Comparison of ENCODE assay signal across 8 cellular contexts in genomic region chr1:46747683-46748288, GRCh38. TPM values are rescaled to one million over a fixed set of nuclear protein-coding genes. Genes with fewer than 3 reads are reported as not detected.
A peak's percentile ranks its signal among the peaks of the same experiment; 100 is the strongest.
DNase-seq lines count a peak whose midpoint lies in the region; ATAC-seq, FAIRE-seq and TF ChIP-seq lines count a peak whose summit lies in the region.

No MANE protein-coding gene starts in this region.

- no peaks in the 10 kb centered on the region for H3K9me3 Mint-ChIP-seq in CD8-positive, alpha-beta T cell

- H3K27ac ChIP-seq in PC-3 (ENCODE audit: low read length), result no peak overlapping the region
- no peak overlapping the region for H3K27ac ChIP-seq in endothelial cell of umbilical vein (ENCODE audit: insufficient read depth, low read depth, low read length)
- H3K27ac ChIP-seq in CD8-positive, alpha-beta T cell (ENCODE audit: low read depth, low read length), result no peak overlapping the region

- ATAC-seq in PC-3, result peak; percentile 99
- ATAC-seq in GM18861 (IDR thresholded peaks at IDR 0.05; ENCODE audit: unreplicated experiment), result no peak
- ATAC-seq in HG02885 (IDR thresholded peaks at IDR 0.05; ENCODE audit: poor library complexity, unreplicated experiment), result no peak
- no peak for ATAC-seq in CD8-positive, alpha-beta T cell

- no peaks in the 10 kb centered on the region for H3K9me2 ChIP-seq in PC-3 (replicated peaks; ENCODE audit: low read length)

- POLR2A ChIA-PET in PC-3 (lab: Charles Lee; ENCODE audit: unreplicated experiment), result no interaction called here
- POLR2A ChIA-PET in endothelial cell of umbilical vein (lab: Charles Lee), result no interaction called here
- POLR2A ChIA-PET in CD8-positive, alpha-beta T cell (lab: Charles Lee), result no interaction called here

- TF ChIP-seq POLR2A in endothelial cell of umbilical vein (IDR thresholded peaks at IDR 0.05; ENCODE audit: low read depth, low read length), result no peak

- no peaks in the 10 kb centered on the region for H3K4me1 Mint-ChIP-seq in CD8-positive, alpha-beta T cell (ENCODE audit: low read depth)

- H3K4me2 ChIP-seq in PC-3 (ENCODE audit: low read length) (no peak overlapping the region), endothelial cell of umbilical vein (ENCODE audit: insufficient read depth, low read length) (no peak overlapping the region)

- H3F3A ChIP-seq in PC-3 (ENCODE audit: low read length, unreplicated experiment), result no peaks in the 10 kb centered on the region

- peak; percentile 71 for FAIRE-seq in endothelial cell of umbilical vein (lab: Jason Lieb, UNC)

- H3K4me1 ChIP-seq in PC-3 (ENCODE audit: insufficient read depth, low read length) (peaks cover 19% of the 10 kb centered on the region), endothelial cell of umbilical vein (ENCODE audit: control insufficient read depth, extremely low read depth, insufficient read depth, low read length) (peaks cover 6% of the 10 kb centered on the region)
- H3K4me1 ChIP-seq in CD8-positive, alpha-beta T cell (ENCODE audit: insufficient read depth, low read length), result no peaks in the 10 kb centered on the region

- H3K4me3 ChIP-seq in PC-3 (ENCODE audit: low read length) (no peak overlapping the region), endothelial cell of umbilical vein (replicated peaks in 1 of 3; ENCODE audit: insufficient read depth in 1 of 3, low read depth in 1 of 3, low read length in 3 of 3) (no peak overlapping the region)
- no peak overlapping the region for H3K4me3 ChIP-seq in CD8-positive, alpha-beta T cell (ENCODE audit: low read depth, low read length)

- no peak overlapping the region for H2AFZ ChIP-seq in PC-3 (ENCODE audit: low read length)
- H2AFZ ChIP-seq in endothelial cell of umbilical vein (ENCODE audit: low read depth, low read length), result no peak overlapping the region

- H3K27me3 ChIP-seq in PC-3 (ENCODE audit: low read length) (peaks cover 16% of the 10 kb centered on the region), endothelial cell of umbilical vein (ENCODE audit: control insufficient read depth in 2 of 2, insufficient read depth in 2 of 2, low read length in 2 of 2) (peaks cover 12 to 18% of the 10 kb centered on the region in 2 experiments)
- no peaks in the 10 kb centered on the region for H3K27me3 ChIP-seq in CD8-positive, alpha-beta T cell (ENCODE audit: insufficient read depth, low read length)

- H3K4me3 Mint-ChIP-seq in CD8-positive, alpha-beta T cell, result no peak overlapping the region

- H4K20me1 ChIP-seq in PC-3 (ENCODE audit: low read length), result no peaks in the 10 kb centered on the region
- H4K20me1 ChIP-seq in endothelial cell of umbilical vein (replicated peaks; ENCODE audit: control insufficient read depth, extremely low read depth, insufficient read depth, low read length), result no peaks in the 10 kb centered on the region

- H3K9me1 ChIP-seq in endothelial cell of umbilical vein (replicated peaks; ENCODE audit: control insufficient read depth, extremely low read depth, insufficient read depth, low read length), result no peaks in the 10 kb centered on the region

- peak; percentile 72 for DNase-seq in D341Med (ENCODE audit: low spot score)
- peak; percentile 19 for DNase-seq in HuH-7.5 (ENCODE audit: low spot score)
- peak; percentile 78 for DNase-seq in PC-3
- DNase-seq in endothelial cell of umbilical vein (ENCODE audit: low read depth, low spot score), result peak; percentile 63
- peak; percentile 58 for DNase-seq in mucosa of gallbladder (ENCODE audit: low spot score)
- no peak for DNase-seq in CD8-positive, alpha-beta T cell

- dilution Hi-C loops in endothelial cell of umbilical vein (cut with MboI; ENCODE audit: extremely low pct_ligation_motif_present, low sequenced_read_pairs), result no loop called here

- peaks cover 37% of the 10 kb centered on the region for H3K27me3 Mint-ChIP-seq in CD8-positive, alpha-beta T cell (ENCODE audit: low read depth)

- CTCF ChIA-PET in PC-3 (lab: Charles Lee), result interaction anchor here (1.1 kb wide), 1 partner anchor 10 kb away, joined by 3 read pairs; no protein-coding TSS in a partner anchor
- CTCF ChIA-PET in endothelial cell of umbilical vein (lab: Charles Lee), result interaction anchor here (0.6 to 2.1 kb wide), 14 partner anchors 10 to 431 kb away, joined by 3 to 16 read pairs (median 4); no protein-coding TSS in a partner anchor
- CTCF ChIA-PET in CD8-positive, alpha-beta T cell (lab: Charles Lee), result interaction anchor here (1.3 kb wide), 1 partner anchor 10 kb away, joined by 4 read pairs; no protein-coding TSS in a partner anchor

- intact Hi-C loops in PC-3 (cut with micrococcal nuclease), result loop anchor here (1.0 to 10.0 kb wide), 3 partner anchors 243 to 428 kb away; no protein-coding TSS in a partner anchor
- intact Hi-C loops in endothelial cell of umbilical vein (cut with micrococcal nuclease), result loop anchor here (2.0 to 5.0 kb wide), 2 partner anchors 243 to 425 kb away; no protein-coding TSS in a partner anchor
- intact Hi-C loops in CD8-positive, alpha-beta T cell (cut with DNase I, micrococcal nuclease), result no loop called here

- H3K79me2 ChIP-seq in PC-3 (ENCODE audit: low read length), result no peaks in the 10 kb centered on the region
- no peaks in the 10 kb centered on the region for H3K79me2 ChIP-seq in endothelial cell of umbilical vein (ENCODE audit: control insufficient read depth, insufficient read depth, low read length)

- H3K9me3 ChIP-seq in PC-3 (ENCODE audit: low read length) (no peaks in the 10 kb centered on the region), endothelial cell of umbilical vein (replicated peaks; ENCODE audit: control insufficient read depth, insufficient read depth, low read length) (no peaks in the 10 kb centered on the region)
- H3K9me3 ChIP-seq in CD8-positive, alpha-beta T cell (ENCODE audit: low read length), result no peaks in the 10 kb centered on the region

- no peaks in the 10 kb centered on the region for H3K36me3 Mint-ChIP-seq in CD8-positive, alpha-beta T cell

- H3K9ac ChIP-seq in PC-3 (ENCODE audit: low read length) (no peak overlapping the region), endothelial cell of umbilical vein (replicated peaks; ENCODE audit: extremely low read depth, insufficient read depth, low read length) (no peak overlapping the region)

- no peak overlapping the region for H3K27ac Mint-ChIP-seq in CD8-positive, alpha-beta T cell

- H3K36me3 ChIP-seq in PC-3 (ENCODE audit: low read depth, low read length) (no peaks in the 10 kb centered on the region), endothelial cell of umbilical vein (ENCODE audit: control insufficient read depth in 2 of 2, extremely low read depth in 1 of 2, insufficient read depth in 2 of 2, low read length in 2 of 2) (no peaks in the 10 kb centered on the region)
- H3K36me3 ChIP-seq in CD8-positive, alpha-beta T cell (ENCODE audit: insufficient read depth, low read length), result no peaks in the 10 kb centered on the region

- no TSS peak for BruUV-seq in PC-3 (replicated peaks; lab: Mats Ljungman, UMichigan)
- BruUV-seq in endothelial cell of umbilical vein (replicated peaks; lab: Mats Ljungman, UMichigan), result no TSS peak

- TF ChIP-seq CTCF in PC-3 (conservative IDR thresholded peaks at IDR 0.05; ENCODE audit: low read depth, low read length) (peak; percentile 84), endothelial cell of umbilical vein (IDR thresholded peaks at IDR 0.05; ENCODE audit: extremely low read depth in 1 of 2, insufficient read depth in 1 of 2, low read depth in 1 of 2, low read length in 2 of 2) (peak; percentile 49 to 73)
- no peak for TF ChIP-seq CTCF in CD8-positive, alpha-beta T cell (IDR thresholded peaks at IDR 0.05)

TF ChIP-seq in endothelial cell of umbilical vein, 7 proteins besides CTCF, POLR2A, EP300 and RAD21:
- no peak for TF ChIP-seq MAX (IDR thresholded peaks at IDR 0.05; ENCODE audit: insufficient read depth, insufficient read length)
- no peak for TF ChIP-seq FOS (IDR thresholded peaks at IDR 0.05; ENCODE audit: borderline replicate concordance, insufficient read depth, low read length)
- TF ChIP-seq POLR2AphosphoS5 (IDR thresholded peaks at IDR 0.05; ENCODE audit: insufficient read depth, low read depth, low read length), result no peak
- TF ChIP-seq MYC (IDR thresholded peaks at IDR 0.05; ENCODE audit: low read depth, low read length), result no peak
- TF ChIP-seq GATA2 (IDR thresholded peaks at IDR 0.05; ENCODE audit: insufficient read depth, insufficient read length, low read depth, low read length), result no peak
- no peak for TF ChIP-seq EZH2 (IDR thresholded peaks at IDR 0.05; ENCODE audit: borderline replicate concordance, low read depth, low read length, severe bottlenecking)
- TF ChIP-seq JUN (IDR thresholded peaks at IDR 0.05; ENCODE audit: borderline replicate concordance, insufficient read depth, insufficient read length, low read depth), result no peak

RNA-seq across cellular contexts. Expression of gene EFCAB14, which starts 28.9 kb away (rescaled TPM):
- total RNA-seq in PC-3 (2014; rRNA removed), result 45.7 and 52.3 TPM in 2 replicates
- 81.7 and 81.9 TPM in 2 replicates for total RNA-seq in endothelial cell of umbilical vein
- polyA plus RNA-seq in endothelial cell of umbilical vein, result 28.7 and 30.0 TPM in 2 replicates
- 31.2 and 35.1 TPM in 2 replicates for polyA plus RNA-seq in endothelial cell of umbilical vein (2011; cell fraction: cytosol; rRNA removed)
- 34.6 and 41.2 TPM in 2 replicates for polyA plus RNA-seq in endothelial cell of umbilical vein (2011; cell fraction: nucleus; rRNA removed)
- 32.4 and 40.1 TPM in 2 replicates for polyA plus RNA-seq in endothelial cell of umbilical vein (2012)
- 50.9 and 58.0 TPM in 2 replicates for polyA minus RNA-seq in endothelial cell of umbilical vein
- 27.1 TPM for polyA minus RNA-seq in endothelial cell of umbilical vein (2011; cell fraction: cytosol; rRNA and poly(A)+ RNA removed)
- 38.6 and 39.4 TPM in 2 replicates for polyA minus RNA-seq in endothelial cell of umbilical vein (2011; cell fraction: nucleus; rRNA and poly(A)+ RNA removed)
- 128 TPM for total RNA-seq in mucosa of gallbladder
- 10 to 100 TPM; 33.1 to 36.9 TPM for total RNA-seq in CD8-positive, alpha-beta T cell

RNA-seq across cellular contexts. Expression of gene CYP4B1, which starts 51.1 kb away (rescaled TPM):
- not detected in 2 replicates for total RNA-seq in PC-3 (2014; rRNA removed)
- total RNA-seq in endothelial cell of umbilical vein, result not detected in 2 replicates
- polyA plus RNA-seq in endothelial cell of umbilical vein, result not detected in 2 replicates
- polyA plus RNA-seq in endothelial cell of umbilical vein (2011; cell fraction: cytosol; rRNA removed), result not detected in 2 replicates
- polyA plus RNA-seq in endothelial cell of umbilical vein (2011; cell fraction: nucleus; rRNA removed), result not detected in 2 replicates
- not detected in 2 replicates for polyA plus RNA-seq in endothelial cell of umbilical vein (2012)
- polyA minus RNA-seq in endothelial cell of umbilical vein, result not detected in 2 replicates
- not detected for polyA minus RNA-seq in endothelial cell of umbilical vein (2011; cell fraction: cytosol; rRNA and poly(A)+ RNA removed)
- not detected in 2 replicates for polyA minus RNA-seq in endothelial cell of umbilical vein (2011; cell fraction: nucleus; rRNA and poly(A)+ RNA removed)
- total RNA-seq in mucosa of gallbladder, result 6.7 TPM
- not detected for total RNA-seq in CD8-positive, alpha-beta T cell

Comparison
In these comparisons a context has a peak if more than half of its experiments do, and no peak if none do; other contexts are left out.
1. DNase-seq: peak in D341Med (single experiment), HuH-7.5 (single experiment), PC-3 (single experiment), endothelial cell of umbilical vein (single experiment) and mucosa of gallbladder (single experiment); none in CD8-positive, alpha-beta T cell (0 of 7).
2. intact Hi-C loops: an anchor here in PC-3 (1.0 to 10.0 kb wide) and endothelial cell of umbilical vein (2.0 to 5.0 kb wide); none called in CD8-positive, alpha-beta T cell.